In the genomic region with DNA sequence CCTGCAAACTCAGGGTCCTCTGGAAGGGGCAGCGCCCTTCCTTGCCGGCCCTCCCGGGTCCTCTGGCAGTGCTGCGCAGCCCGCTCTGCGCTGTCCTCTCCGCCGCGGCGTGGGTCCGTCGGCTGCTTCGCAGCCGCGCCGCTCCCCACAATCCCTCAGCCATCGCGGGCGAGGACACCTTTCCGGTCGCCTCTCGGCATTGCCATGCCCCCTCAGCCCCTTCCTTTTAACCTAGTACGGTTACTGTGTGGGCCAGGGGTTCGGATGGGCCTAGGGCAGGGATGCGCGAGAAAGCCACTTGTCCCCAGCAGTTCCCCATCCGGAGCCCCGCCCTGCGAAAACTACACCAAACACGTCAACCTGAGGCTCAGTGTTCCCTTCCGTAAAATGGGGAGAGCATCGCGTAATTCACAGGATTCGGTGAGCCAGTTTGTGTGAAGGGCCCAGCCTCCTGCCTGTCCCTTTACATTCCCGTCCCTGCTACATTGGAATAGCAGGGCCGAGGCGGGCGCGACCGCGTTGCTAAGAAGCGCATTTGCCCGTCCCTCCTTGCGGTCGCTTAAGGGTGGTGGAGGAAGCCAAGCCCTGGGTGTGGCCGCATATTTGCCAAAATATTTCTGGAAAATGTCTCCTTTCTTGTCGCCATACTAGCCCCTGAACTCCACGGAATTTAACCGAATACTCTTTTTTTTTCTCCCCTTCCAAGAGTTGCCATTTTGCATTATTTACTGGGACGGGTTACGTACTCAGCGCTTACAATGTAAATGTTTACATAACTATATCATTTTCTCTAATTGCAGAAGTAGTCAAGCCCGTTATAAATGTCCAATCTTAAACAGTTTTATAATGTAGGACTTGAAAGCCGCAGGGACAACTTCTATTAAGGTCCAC, we compare ENCODE assay signal across 8 cellular contexts. TPM values are rescaled to one million over a fixed set of nuclear protein-coding genes. Genes with fewer than 3 reads are reported as not detected.
DNase-seq lines count a peak whose midpoint lies in the region; ATAC-seq and TF ChIP-seq lines count a peak whose summit lies in the region.

No MANE protein-coding gene starts in this region.

- H3K4me3 Mint-ChIP-seq in Calu3 (ENCODE audit: low read depth, unreplicated experiment): peak overlapping the region; percentile 76

- H3K36me3 ChIP-seq in body of pancreas (replicated peaks in 1 of 2; ENCODE audit: insufficient read depth in 1 of 2, low read depth in 2 of 2): no peaks in the 10 kb centered on the region

- no TSS peak for BruUV-seq in Calu3 (replicated peaks; lab: Mats Ljungman, UMichigan)

- TF ChIP-seq POLR2A in body of pancreas (IDR thresholded peaks at IDR 0.05): no peak

- no peak for TF ChIP-seq CTCF in Calu3 (IDR thresholded peaks at IDR 0.05; ENCODE audit: unreplicated experiment)
- TF ChIP-seq CTCF in HFF-Myc (IDR thresholded peaks at IDR 0.05; ENCODE audit: low read depth, low read length, missing control alignments): no peak
- peak in 1 of 7 experiments; percentile 2 for TF ChIP-seq CTCF in body of pancreas (IDR thresholded peaks at IDR 0.05)

- H3K4me1 ChIP-seq in body of pancreas: peaks cover 37% of the 10 kb centered on the region

- H3K27ac Mint-ChIP-seq in Calu3 (ENCODE audit: unreplicated experiment): peak overlapping the region; percentile 90

- H3K4me3 ChIP-seq in HFF-Myc (replicated peaks; ENCODE audit: low read depth, low read length) (peak overlapping the region; percentile 34), body of pancreas (no peak overlapping the region)

- 2 to 3% methylated on average over 24 to 54 of the region's 54 CpGs for WGBS in body of pancreas, 2 donors

- ATAC-seq in body of pancreas: peak; percentile 2
- no peak for ATAC-seq in GM18873 (IDR thresholded peaks at IDR 0.05; ENCODE audit: low FRiP score, unreplicated experiment)

- no peaks in the 10 kb centered on the region for H3K9me3 Mint-ChIP-seq in Calu3 (ENCODE audit: low read depth, unreplicated experiment)

- peaks cover 10% of the 10 kb centered on the region for H3K27me3 Mint-ChIP-seq in Calu3 (ENCODE audit: unreplicated experiment)

- peak overlapping the region; percentile 56 to 84 (median 78) for H3K27ac ChIP-seq in body of pancreas

- H3K36me3 Mint-ChIP-seq in Calu3 (ENCODE audit: insufficient read depth, unreplicated experiment): peaks cover 37% of the 10 kb centered on the region

- intact Hi-C loops in Calu3 (cut with micrococcal nuclease; ENCODE audit: unreplicated experiment): loop anchor here (2.0 to 10.0 kb wide), 2 partner anchors 310 to 594 kb away; no protein-coding TSS in a partner anchor
- intact Hi-C loops in body of pancreas (cut with DNase I): loop anchor here (5.0 kb wide), 1 partner anchor 103 kb away; no protein-coding TSS in a partner anchor

- no peaks in the 10 kb centered on the region for H3K9me3 ChIP-seq in body of pancreas

- CTCF ChIA-PET in Calu3 (lab: Charles Lee): interaction anchor here (0.6 to 2.8 kb wide), 20 partner anchors 13 to 594 kb away, joined by 3 to 25 read pairs (median 4); partner anchors contain the start of genes NFE2L1, PRR15L, SCRN2 and SNX11

- peak; percentile 82 for DNase-seq in Calu3
- no peak for DNase-seq in HFF-Myc (ENCODE audit: extremely low read depth, low read depth)
- peak; percentile 52 for DNase-seq in SK-N-DZ (ENCODE audit: low spot score)
- DNase-seq in body of pancreas: peak; percentile 29 to 41 (median 34)
- DNase-seq in iris pigment epithelial cell (ENCODE audit: low read depth): peak; percentile 20
- peak; percentile 63 for DNase-seq in stimulated activated CD4-positive, alpha-beta T cell treated with anti-CD3 and anti-CD28 coated beads, Interleukin-15, amount 100 ng/mL, for 24 hours
- DNase-seq in OCI-M2 (lab: John Stamatoyannopoulos, UW; ENCODE audit: unreplicated experiment): no peak

- peaks cover 49% of the 10 kb centered on the region for H3K4me1 Mint-ChIP-seq in Calu3 (ENCODE audit: low read depth, unreplicated experiment)

- no peaks in the 10 kb centered on the region for H3K27me3 ChIP-seq in body of pancreas

RNA-seq across cellular contexts. Expression of gene COPZ2, which starts 13.2 kb away (rescaled TPM):
- 1.1 and 1.2 TPM in 2 replicates for total RNA-seq in Calu3 (2022)
- 1.1 and 1.6 TPM in 2 replicates for polyA plus RNA-seq in SK-N-DZ (2014; cell fraction: cytosol; rRNA removed)
- polyA plus RNA-seq in SK-N-DZ (2014; cell fraction: nucleus; rRNA removed): 0.51 and 0.80 TPM in 2 replicates
- 10 to 100 TPM in 1 of 2 donors, 1 to 10 TPM in 1; 7.0 to 43.5 TPM for total RNA-seq in body of pancreas

RNA-seq across cellular contexts. Expression of gene NFE2L1, which starts 23.8 kb away (rescaled TPM):
- total RNA-seq in Calu3 (2022) (216 and 247 TPM in 2 replicates), body of pancreas (10 to 100 TPM; 39.4 to 74.2 TPM)
- polyA plus RNA-seq in SK-N-DZ (2014; cell fraction: cytosol; rRNA removed): 48.3 and 57.6 TPM in 2 replicates
- 28.1 and 31.2 TPM in 2 replicates for polyA plus RNA-seq in SK-N-DZ (2014; cell fraction: nucleus; rRNA removed)

RNA-seq across cellular contexts. Expression of gene CDK5RAP3, which starts 53.5 kb away (rescaled TPM):
- total RNA-seq in Calu3 (2022): 431 and 457 TPM in 2 replicates
- 136 and 154 TPM in 2 replicates for polyA plus RNA-seq in SK-N-DZ (2014; cell fraction: cytosol; rRNA removed)
- 1,883 and 2,737 TPM in 2 replicates for polyA plus RNA-seq in SK-N-DZ (2014; cell fraction: nucleus; rRNA removed)
- 100 to 1,000 TPM; 209 to 588 TPM for total RNA-seq in body of pancreas

Comparison
In these comparisons a context has a peak if more than half of its experiments do, and no peak if none do; other contexts are left out.
1. DNase-seq: peak in Calu3 (single experiment), SK-N-DZ (single experiment), body of pancreas (4 of 4), iris pigment epithelial cell (single experiment) and stimulated activated CD4-positive, alpha-beta T cell treated with anti-CD3 and anti-CD28 coated beads, Interleukin-15, amount 100 ng/mL, for 24 hours (single experiment); none in HFF-Myc (single experiment) and OCI-M2 (single experiment).